ENCODE assay signal across 13 cellular contexts in the genomic region with DNA sequence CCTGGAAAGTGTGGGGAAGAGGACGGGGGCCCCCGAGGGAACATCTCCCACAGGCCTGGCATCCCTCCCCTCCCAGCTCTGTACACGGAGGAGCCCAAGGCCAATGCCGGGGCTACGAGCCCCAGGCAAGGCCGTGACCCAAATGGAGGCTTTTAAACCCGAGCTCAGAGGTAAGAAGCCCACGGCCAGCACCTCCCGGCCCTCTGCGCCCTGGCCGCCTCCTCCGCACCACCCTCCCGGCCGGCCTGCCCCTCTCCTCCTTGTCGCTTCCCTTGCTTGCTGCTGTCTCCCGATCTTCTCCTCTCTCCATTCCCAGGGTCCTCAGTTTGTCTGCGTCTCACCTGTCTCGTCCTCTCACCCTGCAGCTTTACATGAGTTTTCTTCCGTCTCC. TPM values are rescaled to one million over a fixed set of nuclear protein-coding genes. Genes with fewer than 3 reads are reported as not detected.
"Had no signal": no experiment of that assay in that cellular context is flagged by ENCODE, and none has a peak within 500 bp of the region (broad histone marks: within the 10 kb centered on the region; RNA-seq: fewer than 3 reads in every experiment).

No MANE protein-coding gene starts in this region.

- H3K36me3 Mint-ChIP-seq: brain; neural progenitor cell; stimulated activated memory B cell treated with anti-CD40 and anti-IgM and Interleukin-4, amounts not matched to agents 10 μg/mL and 1 μg/mL and 100 μg/mL, for 72 hours had no signal

- H3K27ac ChIP-seq: esophagus muscularis mucosa, neural progenitor cell, right atrium auricular region, VCaP had no signal

- H3K9me3 ChIP-seq: esophagus muscularis mucosa, right atrium auricular region had no signal

- H3K4me2 ChIP-seq: neural progenitor cell, smooth muscle cell had no signal

- H3K27me3 ChIP-seq: neural progenitor cell had no signal

- H3K9ac ChIP-seq: neural progenitor cell had no signal

- H3K36me3 ChIP-seq: esophagus muscularis mucosa, neural progenitor cell, right atrium auricular region had no signal

- H3K4me1 ChIP-seq: esophagus muscularis mucosa, right atrium auricular region had no signal

- DNase-seq: activated CD4-positive, alpha-beta memory T cell treated with anti-CD3 and anti-CD28 coated beads, Interleukin-2, amount 10 ng/mL, durations not matched to agents 7 days and 5 days; activated CD8-positive, alpha-beta memory T cell treated with anti-CD3 and anti-CD28 coated beads, Interleukin-2, amount 50 U/mL, for 48 hours; activated naive CD4-positive, alpha-beta T cell treated with Interleukin-2 at 50 U/mL for 16 hours; T-helper 1 cell had no signal

- H3K4me3 Mint-ChIP-seq: activated CD4-positive, alpha-beta memory T cell treated with anti-CD3 and anti-CD28 coated beads, Interleukin-2, amount 10 ng/mL, durations not matched to agents 7 days and 5 days; brain; dendritic cell treated with granulocyte-macrophage colony-stimulating factor and Interleukin-4, amounts not matched to agents 40 ng/mL and 50 ng/mL, for 4 days; neural progenitor cell; stimulated activated memory B cell treated with anti-CD40 and anti-IgM and Interleukin-4, amounts not matched to agents 10 μg/mL and 1 μg/mL and 100 μg/mL, for 72 hours had no signal

- H3K27ac Mint-ChIP-seq: activated CD4-positive, alpha-beta memory T cell treated with anti-CD3 and anti-CD28 coated beads, Interleukin-2, amount 10 ng/mL, durations not matched to agents 7 days and 5 days; brain; dendritic cell treated with granulocyte-macrophage colony-stimulating factor and Interleukin-4, amounts not matched to agents 40 ng/mL and 50 ng/mL, for 4 days; stimulated activated memory B cell treated with anti-CD40 and anti-IgM and Interleukin-4, amounts not matched to agents 10 μg/mL and 1 μg/mL and 100 μg/mL, for 72 hours had no signal

- H3K9me3 Mint-ChIP-seq: dendritic cell treated with granulocyte-macrophage colony-stimulating factor and Interleukin-4, amounts not matched to agents 40 ng/mL and 50 ng/mL, for 4 days; stimulated activated memory B cell treated with anti-CD40 and anti-IgM and Interleukin-4, amounts not matched to agents 10 μg/mL and 1 μg/mL and 100 μg/mL, for 72 hours had no signal

- H3K4me3 ChIP-seq: esophagus muscularis mucosa, neural progenitor cell, right atrium auricular region, smooth muscle cell had no signal

- ATAC-seq: stimulated activated memory B cell treated with anti-CD40 and anti-IgM and Interleukin-4, amounts not matched to agents 10 μg/mL and 1 μg/mL and 100 μg/mL, for 72 hours had no signal

RNA-seq across cellular contexts. Expression of a gene that starts 1.3 kb away (rescaled TPM):
- total RNA-seq: fibroblast of villous mesenchyme, smooth muscle cell had no signal
- polyA plus RNA-seq: smooth muscle cell had no signal
